25 cellular contexts compared by ENCODE assay signal in the genomic region with DNA sequence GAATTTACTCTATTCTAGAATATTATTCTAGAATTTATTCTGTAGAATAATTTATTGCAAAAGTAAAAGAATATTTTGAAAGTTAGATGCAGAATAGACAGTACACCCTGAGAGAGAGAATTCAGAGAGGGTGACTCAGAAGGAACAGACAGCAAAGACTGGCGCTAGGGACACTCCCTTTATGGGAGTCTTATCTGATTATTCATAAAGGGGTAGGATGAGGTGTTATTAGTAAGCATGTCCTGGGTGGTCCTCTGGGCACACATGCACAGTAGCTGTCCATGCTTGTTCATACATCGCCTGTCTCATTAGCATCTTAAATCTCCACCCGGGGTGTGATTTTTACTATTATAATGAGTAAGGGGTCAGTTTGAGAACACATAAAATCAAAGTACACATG.
"Had no signal": no experiment of that assay in that cellular context is flagged by ENCODE, and none has a peak within 500 bp of the region (broad histone marks: within the 10 kb centered on the region; RNA-seq: fewer than 3 reads in every experiment).

No MANE protein-coding gene starts in this region.

- H3K4me1 Mint-ChIP-seq: activated B cell treated with CpG ODN at 0.5 μM for 24 hours; activated naive CD4-positive, alpha-beta T cell treated with anti-CD3 and anti-CD28 coated beads, Interleukin-2, amount 10 ng/mL, durations not matched to agents 7 days and 5 days; memory B cell; nephron had no signal

- H3K27ac Mint-ChIP-seq: activated B cell treated with CpG ODN at 0.5 μM for 24 hours; activated naive CD4-positive, alpha-beta T cell treated with anti-CD3 and anti-CD28 coated beads, Interleukin-2, amount 10 ng/mL, durations not matched to agents 7 days and 5 days; activated T-cell treated with anti-CD3 and anti-CD28 coated beads, Interleukin-2, amount 50 U/mL, for 72 hours; dendritic cell treated with granulocyte-macrophage colony-stimulating factor and Interleukin-4, amounts not matched to agents 40 ng/mL and 50 ng/mL, for 4 days; memory B cell; nephron had no signal

- H3K27me3 ChIP-seq: body of pancreas, neutrophil, pancreas, right atrium auricular region, thyroid gland, upper lobe of right lung had no signal

- ATAC-seq: activated T-cell treated with anti-CD3 and anti-CD28 coated beads, Interleukin-2, amount 50 U/mL, for 72 hours; body of pancreas; heart left ventricle; left cardiac atrium; pancreas; psoas muscle; stimulated activated naive CD8-positive, alpha-beta T cell treated with anti-CD3 and anti-CD28 coated beads, Interleukin-15, Interleukin-2, amounts not matched to agents 100 U/mL and 50 U/mL, for 24 hours; upper lobe of right lung had no signal

- H3K9me3 ChIP-seq: body of pancreas, heart left ventricle, neutrophil, pancreas, psoas muscle, right atrium auricular region, thyroid gland, upper lobe of right lung had no signal

- H3K27me3 Mint-ChIP-seq: activated naive CD4-positive, alpha-beta T cell treated with anti-CD3 and anti-CD28 coated beads, Interleukin-2, amount 10 ng/mL, durations not matched to agents 7 days and 5 days; dendritic cell treated with granulocyte-macrophage colony-stimulating factor and Interleukin-4, amounts not matched to agents 40 ng/mL and 50 ng/mL, for 4 days had no signal

- H3K36me3 ChIP-seq: heart left ventricle, neutrophil, pancreas, right atrium auricular region, thyroid gland, upper lobe of right lung had no signal

- H3K27ac ChIP-seq: body of pancreas, heart left ventricle, neutrophil, pancreas, psoas muscle, right atrium auricular region, thyroid gland, upper lobe of right lung had no signal

- H3K36me3 Mint-ChIP-seq: activated naive CD4-positive, alpha-beta T cell treated with anti-CD3 and anti-CD28 coated beads, Interleukin-2, amount 10 ng/mL, durations not matched to agents 7 days and 5 days; memory B cell had no signal

- H3K4me3 Mint-ChIP-seq: activated B cell treated with CpG ODN at 0.5 μM for 24 hours; activated naive CD4-positive, alpha-beta T cell treated with anti-CD3 and anti-CD28 coated beads, Interleukin-2, amount 10 ng/mL, durations not matched to agents 7 days and 5 days; activated T-cell treated with anti-CD3 and anti-CD28 coated beads, Interleukin-2, amount 50 U/mL, for 72 hours; dendritic cell treated with granulocyte-macrophage colony-stimulating factor and Interleukin-4, amounts not matched to agents 40 ng/mL and 50 ng/mL, for 4 days; memory B cell; nephron had no signal

- DNase-seq: activated B cell treated with CpG ODN at 0.5 μM for 24 hours; activated CD4-positive, alpha-beta T cell treated with anti-CD3 and anti-CD28 coated beads for 4 hours; activated CD4-positive, alpha-beta T cell treated with anti-CD3 and anti-CD28 coated beads, Interleukin-2, amount 50 U/mL, for 48 hours; activated effector memory CD4-positive, alpha-beta T cell treated with anti-CD3 and anti-CD28 coated beads, Interleukin-2, amount 50 U/mL, for 16 hours; activated naive CD4-positive, alpha-beta T cell treated with anti-CD3 and anti-CD28 coated beads, Interleukin-2, amount 10 ng/mL, durations not matched to agents 7 days and 5 days; activated T-cell treated with anti-CD3 and anti-CD28 coated beads, Interleukin-2, amount 50 U/mL, for 72 hours; body of pancreas; caudate nucleus; effector CD4-positive, alpha-beta T cell; heart left ventricle; left cardiac atrium; pancreas; psoas muscle; stimulated activated CD4-positive, alpha-beta T cell treated with anti-CD3 and anti-CD28 coated beads, Interleukin-4, amount 100 ng/mL, for 4 hours; stimulated activated naive CD8-positive, alpha-beta T cell treated with anti-CD3 and anti-CD28 coated beads, Interleukin-15, Interleukin-2, amounts not matched to agents 100 U/mL and 50 U/mL, for 24 hours; T-helper 1 cell; thyroid gland; upper lobe of right lung had no signal

- H3K4me3 ChIP-seq: body of pancreas, heart left ventricle, pancreas, psoas muscle, right atrium auricular region, thyroid gland, upper lobe of right lung had no signal

- FAIRE-seq: endometrium, islet of Langerhans, pancreas had no signal

- H3K4me1 ChIP-seq: heart left ventricle, psoas muscle, right atrium auricular region, thyroid gland, upper lobe of right lung had no signal

- H3K9me3 Mint-ChIP-seq: activated B cell treated with CpG ODN at 0.5 μM for 24 hours; dendritic cell treated with granulocyte-macrophage colony-stimulating factor and Interleukin-4, amounts not matched to agents 40 ng/mL and 50 ng/mL, for 4 days had no signal
